ENCODE assay signal across 10 cellular contexts in the genomic region with DNA sequence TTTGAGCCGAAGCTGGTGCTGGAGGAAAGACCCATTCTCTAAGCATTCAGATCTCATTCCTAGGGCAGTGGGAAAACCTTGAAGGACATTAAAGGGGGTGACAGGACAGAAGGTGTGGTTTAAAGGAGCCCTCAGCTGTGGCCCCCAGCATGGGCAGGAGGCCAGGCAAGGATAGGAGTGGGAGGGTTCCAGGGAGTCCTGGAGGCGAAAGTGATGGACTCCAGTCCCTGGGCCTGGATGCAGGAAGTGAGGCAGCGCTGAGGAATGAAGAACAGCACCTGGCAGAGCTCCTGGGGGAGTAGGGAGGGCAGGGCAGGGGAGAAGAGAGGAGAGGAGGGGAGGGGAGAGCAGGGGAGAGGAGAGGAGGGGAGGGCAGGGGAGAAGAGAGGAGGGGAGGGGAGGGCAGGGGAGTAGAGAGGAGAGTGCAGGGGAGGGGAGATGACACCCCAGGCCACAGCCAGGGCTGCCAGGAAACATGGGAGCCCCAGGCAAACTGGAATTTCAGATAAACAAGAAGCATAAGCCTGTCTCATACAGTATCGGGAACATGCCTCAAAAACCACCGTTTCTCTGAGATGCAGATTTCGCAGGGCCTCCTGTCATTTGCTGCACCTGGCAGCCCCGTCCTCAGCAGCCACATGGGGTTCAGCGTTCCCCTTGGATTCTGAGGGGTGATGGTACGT. TPM values are rescaled to one million over a fixed set of nuclear protein-coding genes. Genes with fewer than 3 reads are reported as not detected.
DNase-seq lines count a peak whose midpoint lies in the region; ATAC-seq, FAIRE-seq and TF ChIP-seq lines count a peak whose summit lies in the region.
"Had no signal": no experiment of that assay in that cellular context is flagged by ENCODE, and none has a peak within 500 bp of the region (broad histone marks: within the 10 kb centered on the region; RNA-seq: fewer than 3 reads in every experiment).

No MANE protein-coding gene starts in this region.

- POLR2A ChIA-PET in SK-N-SH (lab: Yijun Ruan, JAX): interaction anchor here (2.0 kb wide), 1 partner anchor 21 kb away, joined by 7 read pairs; no protein-coding TSS in a partner anchor

- no peaks in the 10 kb centered on the region for H3K79me2 ChIP-seq in GM23248 (ENCODE audit: insufficient read depth)
- no peaks in the 10 kb centered on the region for H3K79me2 ChIP-seq in SK-N-SH (ENCODE audit: insufficient read depth)

- no peak for FAIRE-seq in frontal cortex (lab: Jason Lieb, UNC)

- intact Hi-C loops in heart left ventricle (cut with DNase I): loop anchor here in 7 of 10 donors (2.0 to 5.0 kb wide), 6 partner anchors 22 to 417 kb away; a partner anchor contains a TSS

- H2AFZ ChIP-seq in GM23248 (no peak overlapping the region), SK-N-SH (ENCODE audit: low read depth) (peak overlapping the region; percentile 87; the same call in 1 of the 2 replicates)

- CTCF ChIA-PET in SK-N-SH (lab: Yijun Ruan, JAX): interaction anchor here (0.7 to 8.0 kb wide), 4 partner anchors 19 to 398 kb away, joined by 4 to 58 read pairs (median 6); no protein-coding TSS in a partner anchor

- DNase-seq in GM23248 (peak; percentile 37), SK-N-SH (peak; percentile 68), heart left ventricle (peak in 4 of 5 donors; percentile 61 to 81 (median 66)), renal cortical epithelial cell (ENCODE audit: low read depth) (peak; percentile 43), hippocampal formation (lab: John Stamatoyannopoulos, UW) (no peak), frontal cortex (ENCODE audit: low spot score in 2 of 2) (no peak)
- DNase-seq: NCI-H510A; stimulated activated CD4-positive, alpha-beta T cell treated with anti-CD3 and anti-CD28 coated beads, Interleukin-2, amount 100 ng/mL, for 24 hours had no signal

- H3K4me3 ChIP-seq in GM23248 (no peak overlapping the region), SK-N-SH (ENCODE audit: low read depth in 2 of 2, low read length in 1 of 2) (no peak overlapping the region), heart left ventricle (no peak overlapping the region)

- H3F3A ChIP-seq in GM23248 (ENCODE audit: insufficient read depth) (peaks cover 24% of the 10 kb centered on the region), SK-N-SH (replicated peaks; ENCODE audit: insufficient read depth) (peaks cover 6% of the 10 kb centered on the region)

- in situ Hi-C loops in GM23248 (cut with MboI): loop anchor here (10.0 kb wide), 1 partner anchor 400 kb away; no protein-coding TSS in a partner anchor

- H3K4me1 ChIP-seq in GM23248 (ENCODE audit: insufficient read depth) (peaks cover 32% of the 10 kb centered on the region), SK-N-SH (ENCODE audit: control insufficient read depth in 1 of 2, insufficient read depth in 2 of 2, low read depth in 1 of 2, low read length in 1 of 2) (peaks cover 23 to 64% of the 10 kb centered on the region in 2 experiments), heart left ventricle (peaks cover 0 to 49% (median 19%) of the 10 kb centered on the region in 12 donors)

- H3K27ac ChIP-seq in GM23248 (no peak overlapping the region; the same call in 1 of the 2 replicates), SK-N-SH (ENCODE audit: low read depth in 2 of 2, low read length in 1 of 2) (peak overlapping the region; percentile 81 to 96), heart left ventricle (peak overlapping the region in 10 of 12 donors; percentile 62 to 97 (median 92))

- no peak for TF ChIP-seq RAD21 in SK-N-SH (IDR thresholded peaks at IDR 0.05; ENCODE audit: low read length)

- H3K9ac ChIP-seq in GM23248 (no peak overlapping the region), SK-N-SH (peak overlapping the region; percentile 41; the same call in 1 of the 2 replicates)

- 75 to 83% methylated on average over 7 to 9 of the region's 9 CpGs for WGBS in GM23248 (ENCODE audit: low coverage in 1 of 2, low lambda C conversion rate in 2 of 2, missing lambda C conversion rate in 2 of 2), 2 experiments
- 50% methylated on average over 9 of the region's 9 CpGs for WGBS in SK-N-SH (ENCODE audit: low lambda C conversion rate)
- 43 to 60% (median 53%) methylated on average over 9 of the region's 9 CpGs for WGBS in heart left ventricle, 4 donors

- H3K27me3 ChIP-seq in GM23248 (replicated peaks; ENCODE audit: insufficient read depth): no peaks in the 10 kb centered on the region
- no peaks in the 10 kb centered on the region for H3K27me3 ChIP-seq in SK-N-SH (ENCODE audit: insufficient read depth)
- H3K27me3 ChIP-seq in heart left ventricle: peaks cover 0 to 18% (median 0%) of the 10 kb centered on the region in 9 donors

- peak; percentile 4 to 53 (median 52) for ATAC-seq in heart left ventricle
- ATAC-seq in GM18867 (IDR thresholded peaks at IDR 0.05; ENCODE audit: unreplicated experiment): no peak
- no peak for ATAC-seq in GM19328 (IDR thresholded peaks at IDR 0.05; ENCODE audit: unreplicated experiment)

- H3K9me3 ChIP-seq in GM23248 (ENCODE audit: low read depth): no peaks in the 10 kb centered on the region
- H3K9me3 ChIP-seq in SK-N-SH: no peaks in the 10 kb centered on the region
- no peaks in the 10 kb centered on the region for H3K9me3 ChIP-seq in heart left ventricle

- TF ChIP-seq CTCF in SK-N-SH (IDR thresholded peaks at IDR 0.05) (no peak), heart left ventricle (IDR thresholded peaks at IDR 0.05) (no peak)

- H3K4me2 ChIP-seq in GM23248 (ENCODE audit: unreplicated experiment) (no peak overlapping the region), SK-N-SH (peak overlapping the region; percentile 73)

- TF ChIP-seq POLR2A in heart left ventricle (IDR thresholded peaks at IDR 0.05): no peak

- peak in 1 of 2 experiments; percentile 65; a peak in 1 of 4 replicates for TF ChIP-seq EP300 in SK-N-SH (IDR thresholded peaks at IDR 0.05; ENCODE audit: borderline replicate concordance in 1 of 2, low read depth in 1 of 2, low read length in 1 of 2)

- no peaks in the 10 kb centered on the region for H3K9me2 ChIP-seq in GM23248 (ENCODE audit: insufficient read depth)
- H3K9me2 ChIP-seq in SK-N-SH: no peaks in the 10 kb centered on the region

- H3K36me3 ChIP-seq in GM23248 (ENCODE audit: low read depth) (no peaks in the 10 kb centered on the region), SK-N-SH (replicated peaks in 1 of 2; ENCODE audit: control insufficient read depth in 1 of 2, insufficient read depth in 2 of 2, low read length in 1 of 2) (no peaks in the 10 kb centered on the region), heart left ventricle (no peaks in the 10 kb centered on the region)

- no peaks in the 10 kb centered on the region for H4K20me1 ChIP-seq in GM23248 (ENCODE audit: insufficient read depth)
- no peaks in the 10 kb centered on the region for H4K20me1 ChIP-seq in SK-N-SH (ENCODE audit: insufficient read depth)

TF ChIP-seq in SK-N-SH, 30 proteins besides CTCF, POLR2A, EP300 and RAD21 (continues in another document):
- TF ChIP-seq TCF12 (IDR thresholded peaks at IDR 0.05) (peak; percentile 87), FOSL2 (IDR thresholded peaks at IDR 0.05; ENCODE audit: borderline replicate concordance, low read depth) (peak; percentile 47; the same call in 1 of the 2 replicates), FOXJ3 (CRISPR knock-in tag; IDR thresholded peaks at IDR 0.05) (peak; percentile 9; the same call in 1 of the 2 replicates), POLR2AphosphoS5 (IDR thresholded peaks at IDR 0.05; ENCODE audit: low read depth, low read length) (no peak; the same call in 1 of the 2 replicates)
- TF ChIP-seq, protein P1, sequence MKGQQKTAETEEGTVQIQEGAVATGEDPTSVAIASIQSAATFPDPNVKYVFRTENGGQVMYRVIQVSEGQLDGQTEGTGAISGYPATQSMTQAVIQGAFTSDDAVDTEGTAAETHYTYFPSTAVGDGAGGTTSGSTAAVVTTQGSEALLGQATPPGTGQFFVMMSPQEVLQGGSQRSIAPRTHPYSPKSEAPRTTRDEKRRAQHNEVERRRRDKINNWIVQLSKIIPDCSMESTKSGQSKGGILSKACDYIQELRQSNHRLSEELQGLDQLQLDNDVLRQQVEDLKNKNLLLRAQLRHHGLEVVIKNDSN (IDR thresholded peaks at IDR 0.05; ENCODE audit: borderline replicate concordance, low read depth): no peak
- TF ChIP-seq, protein P2, sequence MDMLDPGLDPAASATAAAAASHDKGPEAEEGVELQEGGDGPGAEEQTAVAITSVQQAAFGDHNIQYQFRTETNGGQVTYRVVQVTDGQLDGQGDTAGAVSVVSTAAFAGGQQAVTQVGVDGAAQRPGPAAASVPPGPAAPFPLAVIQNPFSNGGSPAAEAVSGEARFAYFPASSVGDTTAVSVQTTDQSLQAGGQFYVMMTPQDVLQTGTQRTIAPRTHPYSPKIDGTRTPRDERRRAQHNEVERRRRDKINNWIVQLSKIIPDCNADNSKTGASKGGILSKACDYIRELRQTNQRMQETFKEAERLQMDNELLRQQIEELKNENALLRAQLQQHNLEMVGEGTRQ (IDR thresholded peaks at IDR 0.05; ENCODE audit: borderline replicate concordance, low read depth, low read length): no peak

RNA-seq across cellular contexts. Expression of a gene that starts 5.7 kb away (rescaled TPM):
- 4.1 and 4.8 TPM in 2 replicates for total RNA-seq in GM23248 (2014; rRNA removed; shearing (Covaris generic))
- polyA plus RNA-seq in GM23248 (2016; fragmentation: Nextera tagmentation; extraction: Ambion mirVana): 11.1 and 11.8 TPM in 2 replicates
- 21.2 and 27.9 TPM in 2 replicates for polyA plus RNA-seq in SK-N-SH (2012; rRNA removed)
- 9.2 and 16.3 TPM in 2 replicates for polyA plus RNA-seq in SK-N-SH (2012; cell fraction: cytosol; rRNA removed)
- polyA plus RNA-seq in SK-N-SH (2012; cell fraction: nucleus; rRNA removed): 6.3 and 8.5 TPM in 2 replicates
- 100 to 1,000 TPM in 7 of 9 donors, 10 to 100 TPM in 2; 36.5 to 490 (median 201) TPM for total RNA-seq in heart left ventricle
- 1,000 to 10,000 TPM in 1 of 2 donors, 100 to 1,000 TPM in 1; 164 to 1,114 TPM for polyA plus RNA-seq in heart left ventricle
- 0.50 and 2.6 TPM in 2 replicates for total RNA-seq in renal cortical epithelial cell
- 6.9 TPM for total RNA-seq in frontal cortex

Comparison
In these comparisons a context has a peak if more than half of its experiments do, and no peak if none do; other contexts are left out.
1. DNase-seq: peak in GM23248 (single experiment), SK-N-SH (single experiment), heart left ventricle (4 of 5) and renal cortical epithelial cell (single experiment); none in hippocampal formation (0 of 2) and frontal cortex (0 of 2).
2. ATAC-seq: peak in heart left ventricle (4 of 4); none in GM18867 (single experiment) and GM19328 (single experiment).